ENCODE assay signal across 8 cellular contexts in the genomic region with DNA sequence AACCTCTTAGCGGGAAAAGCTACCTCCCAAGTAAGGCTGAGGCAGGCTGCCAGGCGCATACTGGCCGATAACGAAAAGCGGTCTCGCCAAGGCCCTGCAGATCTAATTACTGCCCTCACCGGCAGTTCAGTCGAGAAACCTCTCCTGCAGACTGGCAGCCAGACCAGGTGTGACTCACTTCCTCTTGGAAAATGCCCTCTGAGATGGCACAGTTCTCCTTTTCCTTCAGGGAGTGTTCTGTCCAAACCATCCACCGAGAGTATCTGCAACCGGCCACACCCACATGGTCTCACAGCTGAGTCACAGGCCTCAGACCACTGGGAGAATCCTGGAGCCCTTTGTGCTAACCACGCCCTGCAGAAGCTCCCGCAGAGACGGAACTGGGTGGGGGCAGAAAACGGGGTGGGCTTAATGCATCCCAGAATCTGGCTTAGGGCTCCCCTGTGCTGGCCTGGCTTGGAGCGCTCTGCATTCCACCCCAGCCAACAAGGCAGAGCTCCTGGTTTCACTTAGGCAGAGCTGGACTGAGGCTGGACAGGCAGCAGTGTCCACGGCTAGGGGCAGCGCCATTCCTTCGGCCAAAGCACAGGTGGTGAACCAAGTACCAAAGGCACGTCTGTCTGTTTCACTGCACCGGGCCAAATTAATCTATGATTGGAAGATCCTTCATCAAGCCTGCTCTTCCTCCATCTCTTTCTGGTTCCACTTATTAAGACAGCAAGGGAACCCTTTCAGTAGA. TPM values are rescaled to one million over a fixed set of nuclear protein-coding genes. Genes with fewer than 3 reads are reported as not detected.
DNase-seq lines count a peak whose midpoint lies in the region; ATAC-seq and TF ChIP-seq lines count a peak whose summit lies in the region.

No MANE protein-coding gene starts in this region.

- ATAC-seq in SK-N-SH treated with all-trans-retinoic acid at 6 μM for 48 hours: peak; percentile 68
- ATAC-seq in GM21786 (IDR thresholded peaks at IDR 0.05; ENCODE audit: unreplicated experiment): no peak

- H3K9ac ChIP-seq in colonic mucosa (ENCODE audit: low read depth in 2 of 2, low read length in 2 of 2): peak overlapping the region; percentile 92 to 100

- intact Hi-C loops in colonic mucosa (cut with DNase I): no loop called here

- H3K27ac ChIP-seq in HL-60 (replicated peaks) (no peak overlapping the region), colonic mucosa (peak overlapping the region; percentile 99)

- peak overlapping the region; percentile 97 for H3K27ac Mint-ChIP-seq in stimulated activated naive CD8-positive, alpha-beta T cell treated with anti-CD3 and anti-CD28 coated beads, Interleukin-15, Interleukin-2, amounts not matched to agents 100 ng/mL and 50 ng/mL, for 24 hours

- H3K27me3 ChIP-seq in HL-60 (ENCODE audit: insufficient read depth, poor library complexity, severe bottlenecking): peaks cover 3% of the 10 kb centered on the region
- no peaks in the 10 kb centered on the region for H3K27me3 ChIP-seq in colonic mucosa

- peaks cover 30% of the 10 kb centered on the region for H3K4me1 ChIP-seq in colonic mucosa

- peak overlapping the region; percentile 59 for H3K4me3 ChIP-seq in HL-60 (replicated peaks; ENCODE audit: insufficient read depth, low read length)
- peak overlapping the region; percentile 91 for H3K4me3 ChIP-seq in colonic mucosa

- H3K9me3 ChIP-seq in colonic mucosa: no peaks in the 10 kb centered on the region

- peaks cover 11% of the 10 kb centered on the region for H3K36me3 Mint-ChIP-seq in stimulated activated naive CD8-positive, alpha-beta T cell treated with anti-CD3 and anti-CD28 coated beads, Interleukin-15, Interleukin-2, amounts not matched to agents 100 ng/mL and 50 ng/mL, for 24 hours (ENCODE audit: low read depth)

- DNase-seq in AG08396 (ENCODE audit: low spot score): peak; percentile 75
- DNase-seq in HL-60 (ENCODE audit: low read depth in 1 of 2, low spot score in 1 of 2): peak; percentile 44 to 70
- DNase-seq in colonic mucosa: peak; percentile 92
- DNase-seq in left kidney (ENCODE audit: low read depth, low spot score): peak; percentile 48
- no peak for DNase-seq in NCI-H2107 (lab: John Stamatoyannopoulos, UW)

- H3K27me3 Mint-ChIP-seq in stimulated activated naive CD8-positive, alpha-beta T cell treated with anti-CD3 and anti-CD28 coated beads, Interleukin-15, Interleukin-2, amounts not matched to agents 100 ng/mL and 50 ng/mL, for 24 hours: no peaks in the 10 kb centered on the region

- no peaks in the 10 kb centered on the region for H3K9me3 Mint-ChIP-seq in stimulated activated naive CD8-positive, alpha-beta T cell treated with anti-CD3 and anti-CD28 coated beads, Interleukin-15, Interleukin-2, amounts not matched to agents 100 ng/mL and 50 ng/mL, for 24 hours

- TF ChIP-seq CTCF in HL-60 (IDR thresholded peaks at IDR 0.05; ENCODE audit: insufficient read depth, low read length) (no peak), colonic mucosa (IDR thresholded peaks at IDR 0.05) (no peak)

- H3K36me3 ChIP-seq in colonic mucosa: no peaks in the 10 kb centered on the region

- peak overlapping the region; percentile 95 for H3K4me3 Mint-ChIP-seq in stimulated activated naive CD8-positive, alpha-beta T cell treated with anti-CD3 and anti-CD28 coated beads, Interleukin-15, Interleukin-2, amounts not matched to agents 100 ng/mL and 50 ng/mL, for 24 hours

- peaks cover 63% of the 10 kb centered on the region for H3K4me1 Mint-ChIP-seq in stimulated activated naive CD8-positive, alpha-beta T cell treated with anti-CD3 and anti-CD28 coated beads, Interleukin-15, Interleukin-2, amounts not matched to agents 100 ng/mL and 50 ng/mL, for 24 hours (ENCODE audit: low read depth)

TF ChIP-seq in SK-N-SH treated with all-trans-retinoic acid at 6 μM for 48 hours, 23 proteins besides CTCF, POLR2A, EP300 and RAD21:
- TF ChIP-seq OSR1 (CRISPR knock-in tag; IDR thresholded peaks at IDR 0.05): no peak
- TF ChIP-seq ZNF565 (CRISPR knock-in tag; conservative IDR thresholded peaks at IDR 0.05; ENCODE audit: low read depth): no peak
- TF ChIP-seq, protein P1, sequence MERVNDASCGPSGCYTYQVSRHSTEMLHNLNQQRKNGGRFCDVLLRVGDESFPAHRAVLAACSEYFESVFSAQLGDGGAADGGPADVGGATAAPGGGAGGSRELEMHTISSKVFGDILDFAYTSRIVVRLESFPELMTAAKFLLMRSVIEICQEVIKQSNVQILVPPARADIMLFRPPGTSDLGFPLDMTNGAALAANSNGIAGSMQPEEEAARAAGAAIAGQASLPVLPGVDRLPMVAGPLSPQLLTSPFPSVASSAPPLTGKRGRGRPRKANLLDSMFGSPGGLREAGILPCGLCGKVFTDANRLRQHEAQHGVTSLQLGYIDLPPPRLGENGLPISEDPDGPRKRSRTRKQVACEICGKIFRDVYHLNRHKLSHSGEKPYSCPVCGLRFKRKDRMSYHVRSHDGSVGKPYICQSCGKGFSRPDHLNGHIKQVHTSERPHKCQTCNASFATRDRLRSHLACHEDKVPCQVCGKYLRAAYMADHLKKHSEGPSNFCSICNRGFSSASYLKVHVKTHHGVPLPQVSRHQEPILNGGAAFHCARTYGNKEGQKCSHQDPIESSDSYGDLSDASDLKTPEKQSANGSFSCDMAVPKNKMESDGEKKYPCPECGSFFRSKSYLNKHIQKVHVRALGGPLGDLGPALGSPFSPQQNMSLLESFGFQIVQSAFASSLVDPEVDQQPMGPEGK (CRISPR knock-in tag; IDR thresholded peaks at IDR 0.05; ENCODE audit: borderline replicate concordance): no peak
TF ChIP-seq in SK-N-SH treated with all-trans-retinoic acid at 6 μM for 48 hours: peak in this region for 0.

RNA-seq across cellular contexts. Expression of a gene that starts 1.1 kb away (rescaled TPM):
- 1,000 to 10,000 TPM; 1,313 to 1,485 TPM for total RNA-seq in colonic mucosa

RNA-seq across cellular contexts. Expression of a gene that starts 44.3 kb away (rescaled TPM):
- total RNA-seq in colonic mucosa: 100 to 1,000 TPM; 194 to 260 TPM
